In genomic region chr1:148254611-148255429, GRCh38 we compare ENCODE assay signal across 7 cellular contexts.
DNase-seq lines count a peak whose midpoint lies in the region; TF ChIP-seq lines count a peak whose summit lies in the region.
"Not testable (repeated sequence)": the region's sequence is repeated elsewhere in the genome, so short reads cannot be mapped to it uniquely, and the experiment has no call there.

No MANE protein-coding gene starts in this region.

- H3K4me3 Mint-ChIP-seq in chondrocyte (ENCODE audit: unreplicated experiment); progenitor cell of endocrine pancreas (ENCODE audit: low read depth): not testable (repeated sequence)

- peak; percentile 22 for DNase-seq in G401 (ENCODE audit: low spot score)
- peak; percentile 26 for DNase-seq in RPMI8226
- peak; percentile 5 for DNase-seq in activated T-cell treated with anti-CD3 and anti-CD28 coated beads for 1 hour (ENCODE audit: low read depth)
- not testable (repeated sequence) for DNase-seq in chondrocyte (ENCODE audit: low spot score); progenitor cell of endocrine pancreas (ENCODE audit: low spot score, unreplicated experiment)
- DNase-seq in inferior parietal cortex (ENCODE audit: extremely low spot score), result peak; percentile 20

- H3K4me1 Mint-ChIP-seq in chondrocyte (ENCODE audit: low read depth); progenitor cell of endocrine pancreas (ENCODE audit: low read depth): not testable (repeated sequence)

- H3K36me3 Mint-ChIP-seq in chondrocyte (ENCODE audit: low read depth); progenitor cell of endocrine pancreas (ENCODE audit: insufficient read depth): not testable (repeated sequence)

- not testable (repeated sequence) for H3K27ac Mint-ChIP-seq in chondrocyte (ENCODE audit: unreplicated experiment); progenitor cell of endocrine pancreas

- not testable (repeated sequence) for H3K9me3 Mint-ChIP-seq in chondrocyte (ENCODE audit: low read depth); progenitor cell of endocrine pancreas (ENCODE audit: low read depth)

- TF ChIP-seq CTCF in LNCAP (IDR thresholded peaks at IDR 0.05), result peak; percentile 76
- TF ChIP-seq CTCF in chondrocyte (IDR thresholded peaks at IDR 0.05), result peak; percentile 78
- TF ChIP-seq CTCF in progenitor cell of endocrine pancreas (IDR thresholded peaks at IDR 0.05; ENCODE audit: unreplicated experiment), result peak; percentile 73

- in situ Hi-C loops in G401 (cut with HindIII; ENCODE audit: low sequenced_read_pairs), result not testable (repeated sequence)

- not testable (repeated sequence) for H3K27me3 Mint-ChIP-seq in chondrocyte (ENCODE audit: low read depth); progenitor cell of endocrine pancreas
